ENCODE assay signal across 1 cellular context in genomic region chr11:24779791-24780190, GRCh38.
TF ChIP-seq lines count a peak whose summit lies in the region.

No MANE protein-coding gene starts in this region.

TF ChIP-seq in WTC11, 78 proteins besides CTCF, POLR2A, EP300 and RAD21 (continued from another document):
- no peak for TF ChIP-seq ZNF512 (CRISPR knock-in tag; IDR thresholded peaks at IDR 0.05; ENCODE audit: borderline replicate concordance)
- no peak for TF ChIP-seq STAT6 (CRISPR knock-in tag; conservative IDR thresholded peaks at IDR 0.05; ENCODE audit: low read depth)
- TF ChIP-seq ZBTB43 (CRISPR knock-in tag; IDR thresholded peaks at IDR 0.05): no peak
- no peak for TF ChIP-seq SOX15 (CRISPR knock-in tag; IDR thresholded peaks at IDR 0.05)
- TF ChIP-seq ZBTB21 (CRISPR knock-in tag; IDR thresholded peaks at IDR 0.05; ENCODE audit: borderline replicate concordance): no peak
- TF ChIP-seq ZNF281 (CRISPR knock-in tag; IDR thresholded peaks at IDR 0.05): no peak
- TF ChIP-seq FOXJ3 (CRISPR knock-in tag; IDR thresholded peaks at IDR 0.05; ENCODE audit: borderline replicate concordance): no peak
- no peak for TF ChIP-seq E2F5 (CRISPR knock-in tag; IDR thresholded peaks at IDR 0.05)
- no peak for TF ChIP-seq ZMAT4 (CRISPR knock-in tag; IDR thresholded peaks at IDR 0.05)
- no peak for TF ChIP-seq EMX1 (CRISPR knock-in tag; IDR thresholded peaks at IDR 0.05)
- no peak for TF ChIP-seq FOXP1 (CRISPR knock-in tag; IDR thresholded peaks at IDR 0.05; ENCODE audit: borderline replicate concordance)
